ENCODE assay signal across 16 cellular contexts in genomic region chr2:191189112-191189635, GRCh38. TPM values are rescaled to one million over a fixed set of nuclear protein-coding genes. Genes with fewer than 3 reads are reported as not detected.
DNase-seq lines count a peak whose midpoint lies in the region; ATAC-seq, FAIRE-seq and TF ChIP-seq lines count a peak whose summit lies in the region.
"Had no signal": no experiment of that assay in that cellular context is flagged by ENCODE, and none has a peak within 500 bp of the region (broad histone marks: within the 10 kb centered on the region; RNA-seq: fewer than 3 reads in every experiment).

No MANE protein-coding gene starts in this region.

- H3K27me3 Mint-ChIP-seq in activated CD8-positive, alpha-beta memory T cell treated with anti-CD3 and anti-CD28 coated beads, Interleukin-2, amount 10 ng/mL, durations not matched to agents 7 days and 5 days, result no peaks in the 10 kb centered on the region
- H3K27me3 Mint-ChIP-seq in activated naive CD8-positive, alpha-beta T cell treated with anti-CD3 and anti-CD28 coated beads, Interleukin-2, amount 10 ng/mL, durations not matched to agents 7 days and 5 days, result no peaks in the 10 kb centered on the region

- H2BK12ac ChIP-seq in neuronal stem cell (ENCODE audit: low read length), result no peak overlapping the region

- H3K4me3 Mint-ChIP-seq in activated CD8-positive, alpha-beta memory T cell treated with anti-CD3 and anti-CD28 coated beads, Interleukin-2, amount 10 ng/mL, durations not matched to agents 7 days and 5 days, result peak overlapping the region; percentile 11
- H3K4me3 Mint-ChIP-seq in activated naive CD8-positive, alpha-beta T cell treated with anti-CD3 and anti-CD28 coated beads, Interleukin-2, amount 10 ng/mL, durations not matched to agents 7 days and 5 days, result peak overlapping the region; percentile 66

- no peak for FAIRE-seq in frontal cortex (lab: Jason Lieb, UNC)

- no peak overlapping the region for H2AK5ac ChIP-seq in neuronal stem cell (ENCODE audit: low read depth, low read length)

- H3K36me3 Mint-ChIP-seq in activated CD8-positive, alpha-beta memory T cell treated with anti-CD3 and anti-CD28 coated beads, Interleukin-2, amount 10 ng/mL, durations not matched to agents 7 days and 5 days, result peaks cover 36% of the 10 kb centered on the region
- peaks cover 25% of the 10 kb centered on the region for H3K36me3 Mint-ChIP-seq in activated naive CD8-positive, alpha-beta T cell treated with anti-CD3 and anti-CD28 coated beads, Interleukin-2, amount 10 ng/mL, durations not matched to agents 7 days and 5 days

- no peaks in the 10 kb centered on the region for H3K79me1 ChIP-seq in neuronal stem cell (ENCODE audit: low read depth, low read length)

- H3K9ac ChIP-seq in neuronal stem cell (ENCODE audit: low read depth, low read length, poor library complexity), result no peak overlapping the region

- H2BK15ac ChIP-seq in neuronal stem cell (ENCODE audit: low read length), result no peak overlapping the region

- H3K4me3 ChIP-seq in neuronal stem cell (ENCODE audit: low read length in 2 of 2) (no peak overlapping the region), prostate gland (no peak overlapping the region), body of pancreas (no peak overlapping the region)
- H3K4me3 ChIP-seq: ovary, suprapubic skin had no signal

- no peak for DNase-seq in activated CD8-positive, alpha-beta memory T cell treated with anti-CD3 and anti-CD28 coated beads, Interleukin-2, amount 10 ng/mL, durations not matched to agents 7 days and 5 days
- DNase-seq in activated CD8-positive, alpha-beta memory T cell treated with anti-CD3 and anti-CD28 coated beads for 24 hours, result no peak
- DNase-seq in NCI-H1417 (lab: John Stamatoyannopoulos, UW), result peak; percentile 48 to 87 (median 52)
- no peak for DNase-seq in activated naive CD8-positive, alpha-beta T cell treated with anti-CD3 and anti-CD28 coated beads, Interleukin-2, amount 10 ng/mL, durations not matched to agents 7 days and 5 days
- DNase-seq in neuronal stem cell (ENCODE audit: low spot score), result no peak
- DNase-seq in prostate gland (ENCODE audit: low spot score), result no peak
- DNase-seq in frontal cortex (ENCODE audit: low spot score in 2 of 2), result no peak
- DNase-seq in body of pancreas, result no peak
- DNase-seq: DMS 273 treated with DMSO at 0.1 percent for 48 hours; effector CD4-positive, alpha-beta T cell; foreskin fibroblast; NCI-H2171 treated with DMSO at 0.1 percent for 48 hours; ovary had no signal

- peaks cover 11% of the 10 kb centered on the region for H3K9me3 Mint-ChIP-seq in activated CD8-positive, alpha-beta memory T cell treated with anti-CD3 and anti-CD28 coated beads, Interleukin-2, amount 10 ng/mL, durations not matched to agents 7 days and 5 days (ENCODE audit: low read depth)
- peaks cover 18% of the 10 kb centered on the region for H3K9me3 Mint-ChIP-seq in activated naive CD8-positive, alpha-beta T cell treated with anti-CD3 and anti-CD28 coated beads, Interleukin-2, amount 10 ng/mL, durations not matched to agents 7 days and 5 days

- no peak overlapping the region for H3K27ac ChIP-seq in neuronal stem cell (replicated peaks; ENCODE audit: low read length)
- no peak overlapping the region for H3K27ac ChIP-seq in prostate gland
- no peak overlapping the region for H3K27ac ChIP-seq in body of pancreas
- H3K27ac ChIP-seq: ovary, suprapubic skin, VCaP had no signal

- H3K27me3 ChIP-seq in neuronal stem cell (ENCODE audit: control insufficient read depth in 3 of 3, insufficient read depth in 3 of 3, low read depth in 1 of 3, low read length in 3 of 3), result no peaks in the 10 kb centered on the region
- no peaks in the 10 kb centered on the region for H3K27me3 ChIP-seq in prostate gland (replicated peaks; ENCODE audit: insufficient read depth)
- H3K27me3 ChIP-seq in body of pancreas, result no peaks in the 10 kb centered on the region
- H3K27me3 ChIP-seq: ovary, suprapubic skin had no signal

- H2BK120ac ChIP-seq in neuronal stem cell (ENCODE audit: low read depth, low read length), result no peak overlapping the region

- no peak overlapping the region for H3K14ac ChIP-seq in neuronal stem cell (ENCODE audit: low read length)

- no peak overlapping the region for H4K91ac ChIP-seq in neuronal stem cell (ENCODE audit: low read depth, low read length, poor library complexity)

- peaks cover 38% of the 10 kb centered on the region for H3K4me1 Mint-ChIP-seq in activated CD8-positive, alpha-beta memory T cell treated with anti-CD3 and anti-CD28 coated beads, Interleukin-2, amount 10 ng/mL, durations not matched to agents 7 days and 5 days
- peaks cover 35% of the 10 kb centered on the region for H3K4me1 Mint-ChIP-seq in activated naive CD8-positive, alpha-beta T cell treated with anti-CD3 and anti-CD28 coated beads, Interleukin-2, amount 10 ng/mL, durations not matched to agents 7 days and 5 days

- CTCF ChIA-PET in activated CD8-positive, alpha-beta memory T cell treated with anti-CD3 and anti-CD28 coated beads, Interleukin-2, amount 10 ng/mL, durations not matched to agents 7 days and 5 days (lab: Charles Lee), result interaction anchor here (1.2 kb wide), 1 partner anchor 13 kb away, joined by 4 read pairs; no protein-coding TSS in a partner anchor

- H3K4me1 ChIP-seq in neuronal stem cell (ENCODE audit: control insufficient read depth in 2 of 2, insufficient read depth in 1 of 2, low read depth in 1 of 2, low read length in 2 of 2), result no peaks in the 10 kb centered on the region
- no peaks in the 10 kb centered on the region for H3K4me1 ChIP-seq in prostate gland (replicated peaks)
- H3K4me1 ChIP-seq in body of pancreas, result peaks cover 18% of the 10 kb centered on the region
- H3K4me1 ChIP-seq: suprapubic skin had no signal

- peak overlapping the region; percentile 29 for H2AFZ ChIP-seq in neuronal stem cell (ENCODE audit: low read length)

- H4K8ac ChIP-seq in neuronal stem cell (ENCODE audit: low read depth, low read length), result no peak overlapping the region

- POLR2A ChIA-PET in activated naive CD8-positive, alpha-beta T cell treated with anti-CD3 and anti-CD28 coated beads, Interleukin-2, amount 10 ng/mL, durations not matched to agents 7 days and 5 days (lab: Charles Lee), result no interaction called here

- intact Hi-C loops in prostate gland (cut with DNase I), result no loop called here
- intact Hi-C loops in body of pancreas (cut with DNase I), result no loop called here

- H3K4me2 ChIP-seq in neuronal stem cell (ENCODE audit: insufficient read depth, low read length, poor library complexity, severe bottlenecking), result no peak overlapping the region

- H3K36me3 ChIP-seq in neuronal stem cell (replicated peaks in 1 of 2; ENCODE audit: control insufficient read depth in 2 of 2, insufficient read depth in 2 of 2, low read length in 2 of 2), result no peaks in the 10 kb centered on the region
- no peaks in the 10 kb centered on the region for H3K36me3 ChIP-seq in prostate gland
- no peaks in the 10 kb centered on the region for H3K36me3 ChIP-seq in body of pancreas (replicated peaks in 1 of 2; ENCODE audit: insufficient read depth in 1 of 2, low read depth in 2 of 2)
- H3K36me3 ChIP-seq: ovary, suprapubic skin had no signal

- no peak overlapping the region for H3K27ac Mint-ChIP-seq in activated CD8-positive, alpha-beta memory T cell treated with anti-CD3 and anti-CD28 coated beads, Interleukin-2, amount 10 ng/mL, durations not matched to agents 7 days and 5 days
- peak overlapping the region; percentile 76 for H3K27ac Mint-ChIP-seq in activated naive CD8-positive, alpha-beta T cell treated with anti-CD3 and anti-CD28 coated beads, Interleukin-2, amount 10 ng/mL, durations not matched to agents 7 days and 5 days

- no peak for TF ChIP-seq POLR2A in prostate gland (IDR thresholded peaks at IDR 0.05)
- TF ChIP-seq POLR2A in body of pancreas (IDR thresholded peaks at IDR 0.05), result no peak

- no peak overlapping the region for H3K4ac ChIP-seq in neuronal stem cell (ENCODE audit: low read length)

- H2BK5ac ChIP-seq in neuronal stem cell (ENCODE audit: low read length), result no peak overlapping the region

- TF ChIP-seq CTCF in prostate gland (IDR thresholded peaks at IDR 0.05) (no peak), body of pancreas (IDR thresholded peaks at IDR 0.05) (no peak)

- no CpG with 5 or more reads among the region's 8 CpGs for WGBS in neuronal stem cell (ENCODE audit: extremely low coverage in 2 of 2, insufficient read length in 2 of 2, insufficient replicate concordance in 1 of 2), 2 donors
- 90% methylated on average over 8 of the region's 8 CpGs for WGBS in prostate gland
- WGBS in body of pancreas, 2 donors, result 93 to 98% methylated on average over 8 of the region's 8 CpGs

- no peak overlapping the region for H3K23ac ChIP-seq in neuronal stem cell (ENCODE audit: low read depth, low read length, poor library complexity)

- H3K9me3 ChIP-seq in neuronal stem cell (replicated peaks in 1 of 2; ENCODE audit: control insufficient read depth in 2 of 2, insufficient read depth in 1 of 2, low read depth in 1 of 2, low read length in 2 of 2) (no peaks in the 10 kb centered on the region), prostate gland (no peaks in the 10 kb centered on the region), body of pancreas (no peaks in the 10 kb centered on the region)
- H3K9me3 ChIP-seq: ovary, suprapubic skin had no signal

- H3K18ac ChIP-seq in neuronal stem cell (ENCODE audit: low read length), result no peak overlapping the region

- no peak for ATAC-seq in activated CD8-positive, alpha-beta memory T cell treated with anti-CD3 and anti-CD28 coated beads, Interleukin-2, amount 10 ng/mL, durations not matched to agents 7 days and 5 days
- no peak for ATAC-seq in activated naive CD8-positive, alpha-beta T cell treated with anti-CD3 and anti-CD28 coated beads, Interleukin-2, amount 10 ng/mL, durations not matched to agents 7 days and 5 days (ENCODE audit: low read depth)
- ATAC-seq in body of pancreas, result no peak

RNA-seq across cellular contexts. Expression of gene STAT4, which starts 38.4 kb away (rescaled TPM):
- total RNA-seq in activated CD8-positive, alpha-beta memory T cell treated with anti-CD3 and anti-CD28 coated beads, Interleukin-2, amount 10 ng/mL, durations not matched to agents 7 days and 5 days, result 100 to 1,000 TPM; 101 to 109 TPM
- 100 to 1,000 TPM; 170 to 177 TPM for total RNA-seq in activated naive CD8-positive, alpha-beta T cell treated with anti-CD3 and anti-CD28 coated beads, Interleukin-2, amount 10 ng/mL, durations not matched to agents 7 days and 5 days
- 0.73 TPM for polyA plus RNA-seq in neuronal stem cell (2013, experiment 1 of 2)
- polyA plus RNA-seq in neuronal stem cell (2013, experiment 2 of 2), result 0.66 TPM
- 1 to 10 TPM in 1 of 2 donors, under 1 TPM in 1; 0.41 to 8.8 TPM for total RNA-seq in prostate gland
- 5.3 TPM for total RNA-seq in frontal cortex
- total RNA-seq in body of pancreas, result 1 to 10 TPM in 1 of 2 donors, under 1 TPM in 1; 0.52 to 2.6 TPM
- total RNA-seq: SK-MEL-5 had no signal

RNA-seq across cellular contexts. Expression of gene MYO1B, which starts 56.0 kb away (rescaled TPM):
- total RNA-seq in activated CD8-positive, alpha-beta memory T cell treated with anti-CD3 and anti-CD28 coated beads, Interleukin-2, amount 10 ng/mL, durations not matched to agents 7 days and 5 days, result 1 to 10 TPM; 1.6 to 4.3 TPM
- total RNA-seq in activated naive CD8-positive, alpha-beta T cell treated with anti-CD3 and anti-CD28 coated beads, Interleukin-2, amount 10 ng/mL, durations not matched to agents 7 days and 5 days, result 1 to 10 TPM; 3.2 to 3.9 TPM
- 29.8 TPM for polyA plus RNA-seq in neuronal stem cell (2013, experiment 1 of 2)
- polyA plus RNA-seq in neuronal stem cell (2013, experiment 2 of 2), result 29.7 TPM
- total RNA-seq in prostate gland, result 10 to 100 TPM; 22.4 to 38.3 TPM
- total RNA-seq in frontal cortex, result 85.2 TPM
- 10 to 100 TPM; 68.0 to 77.8 TPM for total RNA-seq in body of pancreas

Comparison
In these comparisons a context has a peak if more than half of its experiments do, and no peak if none do; other contexts are left out.
1. DNase-seq: peak in NCI-H1417 (3 of 3); none in activated CD8-positive, alpha-beta memory T cell treated with anti-CD3 and anti-CD28 coated beads, Interleukin-2, amount 10 ng/mL, durations not matched to agents 7 days and 5 days (single experiment), activated CD8-positive, alpha-beta memory T cell treated with anti-CD3 and anti-CD28 coated beads for 24 hours (single experiment), activated naive CD8-positive, alpha-beta T cell treated with anti-CD3 and anti-CD28 coated beads, Interleukin-2, amount 10 ng/mL, durations not matched to agents 7 days and 5 days (single experiment), neuronal stem cell (single experiment), prostate gland (single experiment), frontal cortex (0 of 2) and body of pancreas (0 of 4).
2. RNA of gene STAT4, which starts 38.4 kb away (total RNA-seq): 170 to 177 TPM in activated naive CD8-positive, alpha-beta T cell treated with anti-CD3 and anti-CD28 coated beads, Interleukin-2, amount 10 ng/mL, durations not matched to agents 7 days and 5 days and 101 to 109 TPM in activated CD8-positive, alpha-beta memory T cell treated with anti-CD3 and anti-CD28 coated beads, Interleukin-2, amount 10 ng/mL, durations not matched to agents 7 days and 5 days; 0.41 to 8.8 TPM in prostate gland, 5.3 TPM in frontal cortex (single experiment) and 0.52 to 2.6 TPM in body of pancreas; every median in the first group is over 10 times any median in the second.
3. RNA of gene MYO1B, which starts 56.0 kb away (total RNA-seq): 85.2 TPM in frontal cortex (single experiment), 68.0 to 77.8 TPM in body of pancreas and 22.4 to 38.3 TPM in prostate gland; 1.6 to 4.3 TPM in activated CD8-positive, alpha-beta memory T cell treated with anti-CD3 and anti-CD28 coated beads, Interleukin-2, amount 10 ng/mL, durations not matched to agents 7 days and 5 days and 3.2 to 3.9 TPM in activated naive CD8-positive, alpha-beta T cell treated with anti-CD3 and anti-CD28 coated beads, Interleukin-2, amount 10 ng/mL, durations not matched to agents 7 days and 5 days; every median in the first group is over 4 times any median in the second.